In the genomic region with DNA sequence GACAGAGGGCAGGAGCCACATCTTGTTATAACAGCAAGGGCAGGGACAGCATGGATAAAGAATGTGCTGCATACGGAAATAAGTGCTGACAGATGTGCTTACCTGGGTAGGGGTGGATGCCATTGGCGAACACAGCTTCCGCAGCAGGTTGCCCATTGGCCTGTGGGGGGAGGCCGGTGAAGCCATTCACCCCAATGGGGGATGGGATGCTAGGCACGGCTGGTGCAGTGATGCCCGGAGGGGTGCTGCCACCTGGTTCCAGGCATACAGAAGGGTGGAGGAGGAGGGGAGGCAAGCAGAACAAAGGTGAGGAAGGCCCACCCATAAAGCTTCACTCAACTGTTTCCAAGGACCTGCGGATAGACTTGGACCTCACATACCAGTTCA, we compare ENCODE assay signal across 27 cellular contexts.
"Had no signal": no experiment of that assay in that cellular context is flagged by ENCODE, and none has a peak within 500 bp of the region (broad histone marks: within the 10 kb centered on the region; RNA-seq: fewer than 3 reads in every experiment).

No MANE protein-coding gene starts in this region.

- DNase-seq: MG63, NCI-H1092, NCI-H1092 treated with DMSO at 0.1 percent for 48 hours, NCI-H1105, NCI-H1105 treated with DMSO at 0.1 percent for 48 hours, NCI-H1417, NCI-H1417 treated with DMSO at 0.1 percent for 48 hours, NCI-H1436, NCI-H1436 treated with DMSO at 0.1 percent for 48 hours, NCI-H146, NCI-H1694, NCI-H1694 treated with DMSO at 0.1 percent for 48 hours, NCI-H187, NCI-H187 treated with DMSO at 0.1 percent for 48 hours, NCI-H1930, NCI-H2029, NCI-H2029 treated with DMSO at 0.1 percent for 48 hours, NCI-H2081, NCI-H2081 treated with DMSO at 0.1 percent for 48 hours, NCI-H2107, NCI-H2171, NCI-H2171 treated with DMSO at 0.1 percent for 48 hours, NCI-H2227 treated with DMSO at 0.1 percent for 48 hours, NCI-H345, NCI-H446, NCI-H446 treated with DMSO at 0.1 percent for 48 hours had no signal

- H3K9ac ChIP-seq: KMS-11 had no signal

- H3K27ac ChIP-seq: KMS-11 had no signal

- H3K36me3 ChIP-seq: MG63 had no signal

- H3K9me3 ChIP-seq: MG63 had no signal

- H3K4me2 ChIP-seq: KMS-11 had no signal

- H3K27me3 ChIP-seq: MG63 had no signal

- H3K4me3 ChIP-seq: MG63 had no signal
